Comparison of ENCODE assay signal across 14 cellular contexts in the genomic region with DNA sequence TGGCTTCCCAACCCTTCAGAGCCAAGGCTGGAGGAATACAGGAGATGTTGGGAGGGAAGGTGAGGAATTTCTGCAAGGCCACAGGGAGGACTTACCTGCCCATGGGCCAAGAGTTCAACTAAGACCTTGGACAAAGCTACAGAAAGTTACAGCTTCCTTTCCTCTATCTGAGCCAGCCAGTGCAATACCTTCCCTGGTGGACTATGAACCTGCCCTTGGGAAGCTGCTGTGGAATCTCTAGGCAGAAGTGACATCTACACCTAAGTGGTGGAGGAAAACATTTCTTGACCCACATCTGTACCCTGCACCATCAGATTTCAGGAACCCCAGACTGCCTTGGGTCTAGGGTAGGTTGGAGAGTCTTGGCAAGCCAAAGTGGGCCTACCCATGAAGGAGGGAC.
"Had no signal": no experiment of that assay in that cellular context is flagged by ENCODE, and none has a peak within 500 bp of the region (broad histone marks: within the 10 kb centered on the region; RNA-seq: fewer than 3 reads in every experiment).

No MANE protein-coding gene starts in this region.

- FAIRE-seq: colon, endometrium, frontal cortex, islet of Langerhans, keratinocyte had no signal

- H3K36me3 ChIP-seq: esophagus muscularis mucosa, gastroesophageal sphincter, heart left ventricle, left lung, lower lobe of right lung had no signal

- H3K9me3 ChIP-seq: esophagus muscularis mucosa, gastroesophageal sphincter, heart left ventricle, left lung, lower lobe of right lung had no signal

- H3K4me3 ChIP-seq: coronary artery, dorsolateral prefrontal cortex, esophagus muscularis mucosa, gastroesophageal sphincter, heart left ventricle, left lung, lower lobe of right lung had no signal

- H3K27me3 ChIP-seq: dorsolateral prefrontal cortex, esophagus muscularis mucosa, foreskin keratinocyte, gastroesophageal sphincter, heart left ventricle, left lung had no signal

- H3K27ac ChIP-seq: coronary artery, dorsolateral prefrontal cortex, epithelial cell of prostate, esophagus muscularis mucosa, foreskin keratinocyte, gastroesophageal sphincter, heart left ventricle, left lung, lower lobe of right lung had no signal

- H3K4me1 ChIP-seq: foreskin keratinocyte, gastroesophageal sphincter, left lung, lower lobe of right lung had no signal
